ENCODE assay signal across 9 cellular contexts in genomic region chr17:8941520-8941919, GRCh38. TPM values are rescaled to one million over a fixed set of nuclear protein-coding genes. Genes with fewer than 3 reads are reported as not detected.
DNase-seq lines count a peak whose midpoint lies in the region; ATAC-seq and TF ChIP-seq lines count a peak whose summit lies in the region.
"Had no signal": no experiment of that assay in that cellular context is flagged by ENCODE, and none has a peak within 500 bp of the region (broad histone marks: within the 10 kb centered on the region; RNA-seq: fewer than 3 reads in every experiment).

No MANE protein-coding gene starts in this region.

- H3K27me3 ChIP-seq in upper lobe of left lung, result no peaks in the 10 kb centered on the region
- H3K27me3 ChIP-seq: brain microvascular endothelial cell had no signal

- peaks cover 78 to 79% of the 10 kb centered on the region in 2 donors for H3K4me1 Mint-ChIP-seq in effector memory CD8-positive, alpha-beta T cell (ENCODE audit: low read depth in 2 of 2)

- H3K9me3 Mint-ChIP-seq in effector memory CD8-positive, alpha-beta T cell, result no peaks in the 10 kb centered on the region

- H3K9me3 ChIP-seq in upper lobe of left lung, result no peaks in the 10 kb centered on the region

- peaks cover 0 to 16% (median 7%) of the 10 kb centered on the region in 4 donors for H3K4me1 ChIP-seq in upper lobe of left lung

- ATAC-seq in left cardiac atrium (peak; percentile 59 to 71), Right ventricle myocardium inferior (no peak), upper lobe of left lung (ENCODE audit: low FRiP score in 2 of 2) (peak; percentile 57), HG02588 (IDR thresholded peaks at IDR 0.05; ENCODE audit: unreplicated experiment) (no peak)
- peak; percentile 69 for ATAC-seq in effector memory CD8-positive, alpha-beta T cell (replicated peaks)

- no peak for TF ChIP-seq POLR2A in upper lobe of left lung (IDR thresholded peaks at IDR 0.05)

- no peaks in the 10 kb centered on the region for H3K36me3 ChIP-seq in upper lobe of left lung
- H3K36me3 ChIP-seq: brain microvascular endothelial cell had no signal

- WGBS in upper lobe of left lung, 2 donors, result 61 to 69% methylated on average over 12 to 14 of the region's 14 CpGs

- H3K27ac ChIP-seq in upper lobe of left lung, result peak overlapping the region in 3 of 4 donors; percentile 24 to 61 (median 45)
- H3K27ac ChIP-seq: brain microvascular endothelial cell had no signal

- H3K27me3 Mint-ChIP-seq in effector memory CD8-positive, alpha-beta T cell, result no peaks in the 10 kb centered on the region

- no peak for TF ChIP-seq CTCF in upper lobe of left lung (IDR thresholded peaks at IDR 0.05)

- H3K36me3 Mint-ChIP-seq in effector memory CD8-positive, alpha-beta T cell (ENCODE audit: insufficient read depth), result peaks cover 64% of the 10 kb centered on the region

- DNase-seq in left cardiac atrium, result peak; percentile 33
- DNase-seq in Right ventricle myocardium inferior (ENCODE audit: missing footprints), result no peak
- DNase-seq in activated CD4-positive, alpha-beta T cell treated with anti-CD3 and anti-CD28 coated beads for 48 hours, result peak; percentile 78
- peak; percentile 55 to 63 (median 62) for DNase-seq in effector memory CD8-positive, alpha-beta T cell
- DNase-seq in upper lobe of left lung, result peak in 1 of 2 donors; percentile 86
- no peak for DNase-seq in RPMI8226
- DNase-seq in DMS79 treated with DMSO at 0.1 percent for 48 hours (lab: John Stamatoyannopoulos, UW), result no peak
- DNase-seq: brain microvascular endothelial cell had no signal

- H3K4me3 Mint-ChIP-seq in effector memory CD8-positive, alpha-beta T cell, result peak overlapping the region; percentile 76 to 89

- peak overlapping the region; percentile 95 to 99 for H3K27ac Mint-ChIP-seq in effector memory CD8-positive, alpha-beta T cell

- H3K4me3 ChIP-seq in upper lobe of left lung, result no peak overlapping the region

- TF ChIP-seq EP300 in upper lobe of left lung (IDR thresholded peaks at IDR 0.05), result peak in 1 of 4 donors; percentile 21

- intact Hi-C loops in left cardiac atrium (cut with DNase I), result no loop called here
- intact Hi-C loops in Right ventricle myocardium inferior (cut with DNase I), result no loop called here

RNA-seq across cellular contexts. Expression of gene PIK3R5, which starts 24.0 kb away (rescaled TPM):
- total RNA-seq in left cardiac atrium (1 to 10 TPM; 6.3 TPM), Right ventricle myocardium inferior (2.8 TPM), upper lobe of left lung (100 to 1,000 TPM in 1 of 6 donors, 10 to 100 TPM in 5; 22.3 to 175 (median 49.8) TPM)

Comparison
In these comparisons a context has a peak if more than half of its experiments do, and no peak if none do; other contexts are left out.
1. ATAC-seq: peak in left cardiac atrium (2 of 2), effector memory CD8-positive, alpha-beta T cell (single experiment) and upper lobe of left lung (2 of 2); none in Right ventricle myocardium inferior (single experiment) and HG02588 (single experiment).
2. DNase-seq: peak in left cardiac atrium (single experiment), activated CD4-positive, alpha-beta T cell treated with anti-CD3 and anti-CD28 coated beads for 48 hours (single experiment) and effector memory CD8-positive, alpha-beta T cell (3 of 3); none in Right ventricle myocardium inferior (single experiment), RPMI8226 (single experiment) and DMS79 treated with DMSO at 0.1 percent for 48 hours (single experiment).